In the genomic region with DNA sequence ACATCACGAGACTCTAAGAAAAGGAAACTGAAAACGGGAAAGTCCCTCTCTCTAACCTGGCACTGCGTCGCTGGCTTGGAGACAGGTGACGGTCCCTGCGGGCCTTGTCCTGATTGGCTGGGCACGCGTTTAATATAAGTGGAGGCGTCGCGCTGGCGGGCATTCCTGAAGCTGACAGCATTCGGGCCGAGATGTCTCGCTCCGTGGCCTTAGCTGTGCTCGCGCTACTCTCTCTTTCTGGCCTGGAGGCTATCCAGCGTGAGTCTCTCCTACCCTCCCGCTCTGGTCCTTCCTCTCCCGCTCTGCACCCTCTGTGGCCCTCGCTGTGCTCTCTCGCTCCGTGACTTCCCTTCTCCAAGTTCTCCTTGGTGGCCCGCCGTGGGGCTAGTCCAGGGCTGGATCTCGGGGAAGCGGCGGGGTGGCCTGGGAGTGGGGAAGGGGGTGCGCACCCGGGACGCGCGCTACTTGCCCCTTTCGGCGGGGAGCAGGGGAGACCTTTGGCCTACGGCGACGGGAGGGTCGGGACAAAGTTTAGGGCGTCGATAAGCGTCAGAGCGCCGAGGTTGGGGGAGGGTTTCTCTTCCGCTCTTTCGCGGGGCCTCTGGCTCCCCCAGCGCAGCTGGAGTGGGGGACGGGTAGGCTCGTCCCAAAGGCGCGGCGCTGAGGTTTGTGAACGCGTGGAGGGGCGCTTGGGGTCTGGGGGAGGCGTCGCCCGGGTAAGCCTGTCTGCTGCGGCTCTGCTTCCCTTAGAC, we compare ENCODE assay signal across 1 cellular context.
TF ChIP-seq lines count a peak whose summit lies in the region.

A gene (plus strand): TSS at position 162 of the 752 bp plus-strand sequence. CDS start 30 bp downstream, at position 192.

TF ChIP-seq in HCT116, 20 proteins besides CTCF, POLR2A, EP300 and RAD21 (continued from another document):
- TF ChIP-seq, protein P1, sequence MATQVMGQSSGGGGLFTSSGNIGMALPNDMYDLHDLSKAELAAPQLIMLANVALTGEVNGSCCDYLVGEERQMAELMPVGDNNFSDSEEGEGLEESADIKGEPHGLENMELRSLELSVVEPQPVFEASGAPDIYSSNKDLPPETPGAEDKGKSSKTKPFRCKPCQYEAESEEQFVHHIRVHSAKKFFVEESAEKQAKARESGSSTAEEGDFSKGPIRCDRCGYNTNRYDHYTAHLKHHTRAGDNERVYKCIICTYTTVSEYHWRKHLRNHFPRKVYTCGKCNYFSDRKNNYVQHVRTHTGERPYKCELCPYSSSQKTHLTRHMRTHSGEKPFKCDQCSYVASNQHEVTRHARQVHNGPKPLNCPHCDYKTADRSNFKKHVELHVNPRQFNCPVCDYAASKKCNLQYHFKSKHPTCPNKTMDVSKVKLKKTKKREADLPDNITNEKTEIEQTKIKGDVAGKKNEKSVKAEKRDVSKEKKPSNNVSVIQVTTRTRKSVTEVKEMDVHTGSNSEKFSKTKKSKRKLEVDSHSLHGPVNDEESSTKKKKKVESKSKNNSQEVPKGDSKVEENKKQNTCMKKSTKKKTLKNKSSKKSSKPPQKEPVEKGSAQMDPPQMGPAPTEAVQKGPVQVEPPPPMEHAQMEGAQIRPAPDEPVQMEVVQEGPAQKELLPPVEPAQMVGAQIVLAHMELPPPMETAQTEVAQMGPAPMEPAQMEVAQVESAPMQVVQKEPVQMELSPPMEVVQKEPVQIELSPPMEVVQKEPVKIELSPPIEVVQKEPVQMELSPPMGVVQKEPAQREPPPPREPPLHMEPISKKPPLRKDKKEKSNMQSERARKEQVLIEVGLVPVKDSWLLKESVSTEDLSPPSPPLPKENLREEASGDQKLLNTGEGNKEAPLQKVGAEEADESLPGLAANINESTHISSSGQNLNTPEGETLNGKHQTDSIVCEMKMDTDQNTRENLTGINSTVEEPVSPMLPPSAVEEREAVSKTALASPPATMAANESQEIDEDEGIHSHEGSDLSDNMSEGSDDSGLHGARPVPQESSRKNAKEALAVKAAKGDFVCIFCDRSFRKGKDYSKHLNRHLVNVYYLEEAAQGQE (IDR thresholded peaks at IDR 0.05; ENCODE audit: low read depth): no peak
- no peak for TF ChIP-seq CEBPB (IDR thresholded peaks at IDR 0.05; ENCODE audit: low read depth)
- TF ChIP-seq, protein P2, sequence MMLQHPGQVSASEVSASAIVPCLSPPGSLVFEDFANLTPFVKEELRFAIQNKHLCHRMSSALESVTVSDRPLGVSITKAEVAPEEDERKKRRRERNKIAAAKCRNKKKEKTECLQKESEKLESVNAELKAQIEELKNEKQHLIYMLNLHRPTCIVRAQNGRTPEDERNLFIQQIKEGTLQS (IDR thresholded peaks at IDR 0.05): no peak
- TF ChIP-seq ELF1 (IDR thresholded peaks at IDR 0.05; ENCODE audit: borderline replicate concordance, low read depth): no peak
